ENCODE assay signal across 8 cellular contexts in genomic region chr3:57803647-57804081, GRCh38. TPM values are rescaled to one million over a fixed set of nuclear protein-coding genes. Genes with fewer than 3 reads are reported as not detected.
DNase-seq lines count a peak whose midpoint lies in the region; ATAC-seq, FAIRE-seq and TF ChIP-seq lines count a peak whose summit lies in the region.

No MANE protein-coding gene starts in this region.

- in situ Hi-C loops in astrocyte of the spinal cord (cut with HindIII; ENCODE audit: low sequenced_read_pairs), result no loop called here

- DNase-seq in AG04450 (ENCODE audit: low read depth, low spot score) (peak; percentile 78), HTR-8/SVneo (ENCODE audit: insufficient read length, low spot score) (peak; percentile 64), astrocyte of the spinal cord (ENCODE audit: low read depth, low spot score) (peak; percentile 92), kidney (no peak), thoracic aorta (ENCODE audit: low spot score) (peak; percentile 15), mesenteric fat pad (ENCODE audit: low spot score) (no peak), dorsolateral prefrontal cortex (no peak)
- no peak for DNase-seq in stimulated activated CD4-positive, alpha-beta T cell treated with anti-CD3 and anti-CD28 coated beads, Interleukin-12 subunit alpha, Interleukin-12 subunit beta, amount 100 ng/mL, for 4 hours

- peak; percentile 89 for ATAC-seq in thoracic aorta (ENCODE audit: insufficient number of reproducible peaks, low FRiP score, low read depth)

- H3K36me3 ChIP-seq in kidney (ENCODE audit: control insufficient read depth in 1 of 2, insufficient read depth in 2 of 2, low read length in 2 of 2) (no peaks in the 10 kb centered on the region), thoracic aorta (no peaks in the 10 kb centered on the region)

- H3K9me3 ChIP-seq in AG04450 (ENCODE audit: control insufficient read depth, insufficient read depth, low read length) (no peaks in the 10 kb centered on the region), kidney (ENCODE audit: control insufficient read depth in 1 of 2, low read length in 2 of 2) (no peaks in the 10 kb centered on the region), thoracic aorta (no peaks in the 10 kb centered on the region)

- H3K9ac ChIP-seq in kidney (ENCODE audit: low read length in 2 of 2), result no peak overlapping the region

- peak; percentile 48 for FAIRE-seq in HTR-8/SVneo (lab: Jason Lieb, UNC)
- peak; percentile 96 for FAIRE-seq in kidney (lab: Jason Lieb, UNC)

- intact Hi-C loops in kidney (cut with DNase I), result no loop called here
- intact Hi-C loops in dorsolateral prefrontal cortex (cut with DNase I), result no loop called here

- POLR2A ChIA-PET in AG04450 (lab: Yijun Ruan, JAX), result interaction anchor here (0.6 kb wide), 1 partner anchor 48 kb away, joined by 3 read pairs; the partner anchor contains the start of gene SLMAP

- H3K27me3 ChIP-seq in AG04450 (ENCODE audit: control insufficient read depth, insufficient read depth, low read length) (no peaks in the 10 kb centered on the region), thoracic aorta (replicated peaks; ENCODE audit: insufficient read depth) (no peaks in the 10 kb centered on the region), dorsolateral prefrontal cortex (no peaks in the 10 kb centered on the region)

- no peak overlapping the region for H3K27ac ChIP-seq in AG04450 (ENCODE audit: low read depth, low read length)
- H3K27ac ChIP-seq in kidney (ENCODE audit: low read depth in 2 of 2, low read length in 2 of 2), result peak overlapping the region in 1 of 2 donors; percentile 38
- H3K27ac ChIP-seq in thoracic aorta, result peak overlapping the region in 1 of 2 donors; percentile 25
- peak overlapping the region in 4 of 59 donors; percentile 7 to 44 (median 26) for H3K27ac ChIP-seq in dorsolateral prefrontal cortex

- CTCF ChIA-PET in AG04450 (lab: Charles Lee), result no interaction called here

- no peak overlapping the region; the same call in 1 of the 2 replicates for H3K4me3 ChIP-seq in AG04450 (ENCODE audit: low read depth, low read length)
- H3K4me3 ChIP-seq in astrocyte of the spinal cord (ENCODE audit: low read depth, low read length), result no peak overlapping the region
- peak overlapping the region in 1 of 2 donors; percentile 25 for H3K4me3 ChIP-seq in kidney (ENCODE audit: low read length in 2 of 2)
- H3K4me3 ChIP-seq in thoracic aorta, result peak overlapping the region; percentile 24
- H3K4me3 ChIP-seq in dorsolateral prefrontal cortex, result no peak overlapping the region

- no peak for TF ChIP-seq CTCF in AG04450 (IDR thresholded peaks at IDR 0.05; ENCODE audit: low read depth, low read length)
- no peak for TF ChIP-seq CTCF in astrocyte of the spinal cord (IDR thresholded peaks at IDR 0.05; ENCODE audit: low read depth, low read length)
- no peak for TF ChIP-seq CTCF in kidney (IDR thresholded peaks at IDR 0.05; ENCODE audit: borderline replicate concordance, extremely low read depth, insufficient read depth)
- TF ChIP-seq CTCF in thoracic aorta (IDR thresholded peaks at IDR 0.05), result no peak
- no peak for TF ChIP-seq CTCF in dorsolateral prefrontal cortex (IDR thresholded peaks at IDR 0.05 in 54 of 56, conservative IDR thresholded peaks at IDR 0.05 in 2 of 56; ENCODE audit: low read depth in 1 of 56, partially characterized antibody in 56 of 56)

- peaks cover 2 to 7% of the 10 kb centered on the region in 2 donors for H3K4me1 ChIP-seq in kidney (ENCODE audit: control insufficient read depth in 1 of 2, insufficient read depth in 1 of 2, low read depth in 1 of 2, low read length in 2 of 2)
- H3K4me1 ChIP-seq in thoracic aorta (ENCODE audit: control insufficient read depth in 1 of 2, low read depth in 2 of 2), result peaks cover 22 to 31% of the 10 kb centered on the region in 2 donors

RNA-seq across cellular contexts. Expression of gene SLMAP, which starts 47.6 kb away (rescaled TPM):
- polyA plus RNA-seq in AG04450 (2011; rRNA removed) (29.7 and 40.2 TPM in 2 replicates), kidney (ENCODE audit: insufficient read depth, low read depth, low replicate concordance) (22.0 TPM)
- 71.4 and 77.8 TPM in 2 replicates for polyA minus RNA-seq in AG04450 (2011; rRNA and poly(A)+ RNA removed)
- total RNA-seq in kidney (86.1 TPM), thoracic aorta (100 to 1,000 TPM; 221 to 239 TPM), mesenteric fat pad (57.2 TPM), dorsolateral prefrontal cortex (100 to 1,000 TPM in 1 of 120 experiments, 10 to 100 TPM in 119; 48.2 to 101 (median 69.5) TPM)

Comparison
In these comparisons a context has a peak if more than half of its experiments do, and no peak if none do; other contexts are left out.
1. DNase-seq: peak in AG04450 (single experiment), HTR-8/SVneo (single experiment), astrocyte of the spinal cord (single experiment) and thoracic aorta (single experiment); none in kidney (single experiment), mesenteric fat pad (single experiment), stimulated activated CD4-positive, alpha-beta T cell treated with anti-CD3 and anti-CD28 coated beads, Interleukin-12 subunit alpha, Interleukin-12 subunit beta, amount 100 ng/mL, for 4 hours (single experiment) and dorsolateral prefrontal cortex (0 of 10).